8 cellular contexts compared by ENCODE assay signal in genomic region chr16:85610446-85611204, GRCh38. TPM values are rescaled to one million over a fixed set of nuclear protein-coding genes. Genes with fewer than 3 reads are reported as not detected.
DNase-seq lines count a peak whose midpoint lies in the region; ATAC-seq and TF ChIP-seq lines count a peak whose summit lies in the region.

No MANE protein-coding gene starts in this region.

- H3K9me3 Mint-ChIP-seq in Caco-2 (ENCODE audit: unreplicated experiment), result no peaks in the 10 kb centered on the region
- H3K9me3 Mint-ChIP-seq in GM23338, result no peaks in the 10 kb centered on the region
- no peaks in the 10 kb centered on the region for H3K9me3 Mint-ChIP-seq in activated naive CD8-positive, alpha-beta T cell treated with anti-CD3 and anti-CD28 coated beads for 36 hours

- H3K4me1 Mint-ChIP-seq in Caco-2 (ENCODE audit: low read depth, unreplicated experiment), result peaks cover 24% of the 10 kb centered on the region
- H3K4me1 Mint-ChIP-seq in GM23338, result peaks cover 47% of the 10 kb centered on the region
- H3K4me1 Mint-ChIP-seq in activated naive CD8-positive, alpha-beta T cell treated with anti-CD3 and anti-CD28 coated beads for 36 hours, result peaks cover 44% of the 10 kb centered on the region

- CTCF ChIA-PET in Caco-2 (lab: Charles Lee), result interaction anchor here (0.6 to 4.4 kb wide), 13 partner anchors 11 to 220 kb away, joined by 3 to 20 read pairs (median 4); no protein-coding TSS in a partner anchor

- H3K9ac ChIP-seq in SU-DHL-6 (ENCODE audit: low read length), result no peak overlapping the region
- no peak overlapping the region for H3K9ac ChIP-seq in parathyroid adenoma

- no peak for TF ChIP-seq POLR2A in thyroid gland (IDR thresholded peaks at IDR 0.05)

- no peaks in the 10 kb centered on the region for H3K9me3 ChIP-seq in Caco-2
- no peaks in the 10 kb centered on the region for H3K9me3 ChIP-seq in SU-DHL-6 (ENCODE audit: insufficient read depth, low read length)
- H3K9me3 ChIP-seq in cardiac muscle cell (ENCODE audit: low read depth), result no peaks in the 10 kb centered on the region
- no peaks in the 10 kb centered on the region for H3K9me3 ChIP-seq in parathyroid adenoma (ENCODE audit: control insufficient read depth, low read length)
- no peaks in the 10 kb centered on the region for H3K9me3 ChIP-seq in thyroid gland

- H3K27ac Mint-ChIP-seq in Caco-2 (ENCODE audit: unreplicated experiment), result peak overlapping the region; percentile 91
- peak overlapping the region; percentile 96 for H3K27ac Mint-ChIP-seq in GM23338
- H3K27ac Mint-ChIP-seq in activated naive CD8-positive, alpha-beta T cell treated with anti-CD3 and anti-CD28 coated beads for 36 hours, result peak overlapping the region; percentile 16

- H3F3A ChIP-seq in GM23338 (replicated peaks; ENCODE audit: low read depth) (peaks cover 20% of the 10 kb centered on the region), SU-DHL-6 (ENCODE audit: insufficient read depth) (no peaks in the 10 kb centered on the region; the same call in 1 of the 2 replicates)

- H3K27me3 ChIP-seq in Caco-2 (replicated peaks; ENCODE audit: control insufficient read depth, insufficient read depth, low read length) (no peaks in the 10 kb centered on the region), GM23338 (ENCODE audit: insufficient read depth) (peaks cover 7% of the 10 kb centered on the region; the same call in 1 of the 2 replicates), SU-DHL-6 (ENCODE audit: low read length) (no peaks in the 10 kb centered on the region), cardiac muscle cell (no peaks in the 10 kb centered on the region), parathyroid adenoma (ENCODE audit: control insufficient read depth, insufficient read depth, low read length) (no peaks in the 10 kb centered on the region), thyroid gland (no peaks in the 10 kb centered on the region)

- peak overlapping the region; percentile 98 for H3K27ac ChIP-seq in GM23338 (ENCODE audit: low read depth)
- H3K27ac ChIP-seq in SU-DHL-6 (ENCODE audit: low read depth, low read length), result no peak overlapping the region
- peak overlapping the region; percentile 74 for H3K27ac ChIP-seq in cardiac muscle cell
- H3K27ac ChIP-seq in parathyroid adenoma, result peak overlapping the region; percentile 67
- H3K27ac ChIP-seq in thyroid gland, result peak overlapping the region; percentile 90 to 99 (median 96)

- DNase-seq in Caco-2 (peak; percentile 96 to 97), GM23338 (ENCODE audit: low spot score) (peak; percentile 99), NCI-H1048 (lab: John Stamatoyannopoulos, UW) (peak; percentile 21), cardiac muscle cell (ENCODE audit: low read depth in 1 of 2, low spot score in 1 of 2) (peak; percentile 80 to 92), thyroid gland (peak; percentile 86 to 89)
- peak; percentile 94 for DNase-seq in activated naive CD8-positive, alpha-beta T cell treated with anti-CD3 and anti-CD28 coated beads for 36 hours

- TF ChIP-seq CTCF in Caco-2 (IDR thresholded peaks at IDR 0.05; ENCODE audit: insufficient read depth in 1 of 2, low read depth in 1 of 2, low read length in 1 of 2, severe bottlenecking in 1 of 2, unreplicated experiment in 1 of 2), result peak; percentile 99
- TF ChIP-seq CTCF in GM23338 (conservative IDR thresholded peaks at IDR 0.05; ENCODE audit: low read depth in 2 of 2), result peak; percentile 80 to 96
- peak; percentile 94 for TF ChIP-seq CTCF in SU-DHL-6 (IDR thresholded peaks at IDR 0.05; ENCODE audit: insufficient read depth, low read length, poor library complexity, severe bottlenecking)
- TF ChIP-seq CTCF in cardiac muscle cell (IDR thresholded peaks at IDR 0.05; ENCODE audit: low read depth, low read length), result peak; percentile 97
- peak; percentile 97 for TF ChIP-seq CTCF in parathyroid adenoma (IDR thresholded peaks at IDR 0.05)
- peak; percentile 95 to 99 (median 98) for TF ChIP-seq CTCF in thyroid gland (IDR thresholded peaks at IDR 0.05)

- ATAC-seq in GM23338, result peak; percentile 21

- H3K36me3 ChIP-seq in Caco-2 (ENCODE audit: control insufficient read depth, insufficient read depth, low read length), result no peaks in the 10 kb centered on the region
- no peaks in the 10 kb centered on the region for H3K36me3 ChIP-seq in GM23338 (ENCODE audit: insufficient read depth)
- H3K36me3 ChIP-seq in SU-DHL-6 (ENCODE audit: low read length), result no peaks in the 10 kb centered on the region
- no peaks in the 10 kb centered on the region for H3K36me3 ChIP-seq in cardiac muscle cell
- H3K36me3 ChIP-seq in parathyroid adenoma (ENCODE audit: control insufficient read depth, insufficient read depth, low read length), result no peaks in the 10 kb centered on the region
- no peaks in the 10 kb centered on the region for H3K36me3 ChIP-seq in thyroid gland

- H3K4me2 ChIP-seq in GM23338 (peak overlapping the region; percentile 90), SU-DHL-6 (ENCODE audit: low read depth, low read length, poor library complexity, severe bottlenecking) (peak overlapping the region; percentile 64), parathyroid adenoma (ENCODE audit: low read length) (peak overlapping the region; percentile 87)

- POLR2A ChIA-PET in Caco-2 (lab: Charles Lee), result interaction anchor here (0.6 to 0.9 kb wide), 6 partner anchors 11 to 174 kb away, joined by 3 to 7 read pairs (median 3); no protein-coding TSS in a partner anchor

- H3K4me1 ChIP-seq in Caco-2 (peaks cover 36% of the 10 kb centered on the region), GM23338 (ENCODE audit: insufficient read depth) (peaks cover 51% of the 10 kb centered on the region), cardiac muscle cell (ENCODE audit: low read depth) (peaks cover 51% of the 10 kb centered on the region), parathyroid adenoma (peaks cover 38% of the 10 kb centered on the region), thyroid gland (peaks cover 36 to 69% of the 10 kb centered on the region in 2 donors)

- H3K27me3 Mint-ChIP-seq in Caco-2 (ENCODE audit: insufficient read depth, unreplicated experiment) (no peaks in the 10 kb centered on the region), GM23338 (ENCODE audit: insufficient read depth, low read depth, poor library complexity) (peaks cover 24% of the 10 kb centered on the region)
- H3K27me3 Mint-ChIP-seq in activated naive CD8-positive, alpha-beta T cell treated with anti-CD3 and anti-CD28 coated beads for 36 hours, result no peaks in the 10 kb centered on the region

- peaks cover 35% of the 10 kb centered on the region for H3K36me3 Mint-ChIP-seq in Caco-2 (ENCODE audit: insufficient read depth, unreplicated experiment)
- H3K36me3 Mint-ChIP-seq in GM23338 (ENCODE audit: low read depth), result no peaks in the 10 kb centered on the region; the same call in 2 of the 3 replicates
- H3K36me3 Mint-ChIP-seq in activated naive CD8-positive, alpha-beta T cell treated with anti-CD3 and anti-CD28 coated beads for 36 hours, result no peaks in the 10 kb centered on the region

- 9 to 10% methylated on average over 16 to 35 of the region's 40 CpGs for whole genome bisulfite sequencing in thyroid gland, 2 donors

- H3K9me2 ChIP-seq in GM23338 (ENCODE audit: insufficient read depth) (no peaks in the 10 kb centered on the region), SU-DHL-6 (replicated peaks; ENCODE audit: insufficient read depth, low read length) (no peaks in the 10 kb centered on the region)

- H3K4me3 Mint-ChIP-seq in Caco-2 (ENCODE audit: unreplicated experiment) (peak overlapping the region; percentile 81), GM23338 (peak overlapping the region; percentile 68)
- peak overlapping the region; percentile 63 for H3K4me3 Mint-ChIP-seq in activated naive CD8-positive, alpha-beta T cell treated with anti-CD3 and anti-CD28 coated beads for 36 hours

- TSS peak; percentile 70 for BruUV-seq in Caco-2 (replicated peaks; lab: Mats Ljungman, UMichigan)

- intact Hi-C loops in Caco-2 (cut with micrococcal nuclease; ENCODE audit: unreplicated experiment), result loop anchor here (1.0 to 5.0 kb wide), 7 partner anchors 52 to 333 kb away; no protein-coding TSS in a partner anchor
- intact Hi-C loops in thyroid gland (cut with DNase I), result loop anchor here (5.0 kb wide), 1 partner anchor 48 kb away; no protein-coding TSS in a partner anchor

- H3K4me3 ChIP-seq in Caco-2 (ENCODE audit: low read depth, low read length) (peak overlapping the region; percentile 95), GM23338 (peak overlapping the region; percentile 84), SU-DHL-6 (ENCODE audit: insufficient read depth, low read length, poor library complexity, severe bottlenecking) (no peak overlapping the region), cardiac muscle cell (peak overlapping the region; percentile 75), parathyroid adenoma (ENCODE audit: low read depth, low read length) (no peak overlapping the region), thyroid gland (replicated peaks in 1 of 3) (peak overlapping the region in 1 of 3 donors; percentile 71)

- H2AFZ ChIP-seq in GM23338 (no peak overlapping the region), SU-DHL-6 (ENCODE audit: low read depth, low read length, severe bottlenecking) (no peak overlapping the region), parathyroid adenoma (no peak overlapping the region)

- H4K20me1 ChIP-seq in GM23338 (replicated peaks; ENCODE audit: insufficient read depth) (peaks cover 3% of the 10 kb centered on the region; the same call in 1 of the 2 replicates), SU-DHL-6 (ENCODE audit: low read depth, low read length) (no peaks in the 10 kb centered on the region)

- peaks cover 45% of the 10 kb centered on the region for H3K79me2 ChIP-seq in GM23338 (replicated peaks; ENCODE audit: insufficient read depth)
- no peaks in the 10 kb centered on the region for H3K79me2 ChIP-seq in SU-DHL-6 (ENCODE audit: insufficient read depth, low read length)
- H3K79me2 ChIP-seq in parathyroid adenoma, result peaks cover 44% of the 10 kb centered on the region

TF ChIP-seq in GM23338, 12 proteins besides CTCF, POLR2A, EP300 and RAD21 (continues in another document):
- TF ChIP-seq ZNF331 (CRISPR knock-in tag; IDR thresholded peaks at IDR 0.05; ENCODE audit: low read depth) (no peak), EZH2 (IDR thresholded peaks at IDR 0.05; ENCODE audit: low read depth, unreplicated experiment) (no peak), ETS1 (IDR thresholded peaks at IDR 0.05) (peak; percentile 32; the same call in 1 of the 2 replicates)

RNA-seq across cellular contexts. Expression of gene GSE1, which starts 2.5 kb away (rescaled TPM):
- 140 and 142 TPM in 2 replicates for total RNA-seq in Caco-2 (2022)
- 118 and 135 TPM in 2 replicates for total RNA-seq in GM23338 (2014; rRNA removed; shearing (Covaris generic))
- 32.4 and 34.0 TPM in 2 replicates for polyA plus RNA-seq in GM23338 (2016; fragmentation: Nextera tagmentation; extraction: Ambion mirVana)
- total RNA-seq in activated naive CD8-positive, alpha-beta T cell treated with anti-CD3 and anti-CD28 coated beads for 36 hours, result 10 to 100 TPM; 25.1 to 27.6 TPM
- 89.4 and 174 TPM in 2 replicates for total RNA-seq in cardiac muscle cell
- 48.8 and 64.9 TPM in 2 replicates for polyA plus RNA-seq in cardiac muscle cell
- 100 to 1,000 TPM in 1 of 4 donors, 10 to 100 TPM in 3; 54.2 to 155 (median 71.9) TPM for total RNA-seq in thyroid gland

Comparison
In these comparisons a context has a peak if more than half of its experiments do, and no peak if none do; other contexts are left out.
1. DNase-seq: peak in every context shown above with its lines; median percentile 99 in GM23338; 96 in Caco-2; 94 in activated naive CD8-positive, alpha-beta T cell treated with anti-CD3 and anti-CD28 coated beads for 36 hours; 88 in thyroid gland; 86 in cardiac muscle cell; 21 in NCI-H1048.
2. H3K4me3 ChIP-seq: peak in Caco-2 (single experiment), GM23338 (single experiment) and cardiac muscle cell (single experiment); none in SU-DHL-6 (single experiment) and parathyroid adenoma (single experiment).
3. H3K27ac Mint-ChIP-seq: peak in every context shown above with its lines; median percentile 96 in GM23338; 91 in Caco-2; 16 in activated naive CD8-positive, alpha-beta T cell treated with anti-CD3 and anti-CD28 coated beads for 36 hours.
4. Peak in every context shown above with its lines, with median percentiles within 50 percentile points of each other: H3K4me3 Mint-ChIP-seq, CTCF ChIP-seq and H3K4me2 ChIP-seq.